11 cellular contexts compared by ENCODE assay signal in genomic region chr4:151905197-151905596, GRCh38.
DNase-seq lines count a peak whose midpoint lies in the region; ATAC-seq and TF ChIP-seq lines count a peak whose summit lies in the region.
"Had no signal": no experiment of that assay in that cellular context is flagged by ENCODE, and none has a peak within 500 bp of the region (broad histone marks: within the 10 kb centered on the region; RNA-seq: fewer than 3 reads in every experiment).

No MANE protein-coding gene starts in this region.

- in situ Hi-C loops in HAP-1 (cut with MboI; ENCODE audit: low sequenced_read_pairs) = no loop called here

- ATAC-seq in GM18505 (IDR thresholded peaks at IDR 0.05; ENCODE audit: unreplicated experiment) = peak; percentile 98
- peak; percentile 87 for ATAC-seq in GM19463 (IDR thresholded peaks at IDR 0.05; ENCODE audit: unreplicated experiment)
- ATAC-seq in HG02885 (IDR thresholded peaks at IDR 0.05; ENCODE audit: poor library complexity, unreplicated experiment) = peak; percentile 94
- ATAC-seq in HG03575 (IDR thresholded peaks at IDR 0.05; ENCODE audit: extremely low read depth, insufficient number of reproducible peaks, low FRiP score, unreplicated experiment) = peak; percentile 94

- H3K36me3 ChIP-seq in HAP-1 (replicated peaks) = no peaks in the 10 kb centered on the region

- no peaks in the 10 kb centered on the region for H3K4me1 ChIP-seq in HAP-1

- H3K4me3 ChIP-seq in HAP-1 = no peak overlapping the region

- no peak for TF ChIP-seq POLR2A in GM18505 (IDR thresholded peaks at IDR 0.05; ENCODE audit: borderline replicate concordance, extremely low read depth, insufficient read depth, insufficient read length)

- DNase-seq in globus pallidus (ENCODE audit: low spot score) (no peak), HAP-1 (ENCODE audit: low spot score in 2 of 2) (no peak), DMS79 (lab: John Stamatoyannopoulos, UW) (no peak), retina (no peak)
- DNase-seq: GF-D8, NCI-H1694 treated with DMSO at 0.1 percent for 48 hours, RPMI8226 had no signal

- no peaks in the 10 kb centered on the region for H3K27me3 ChIP-seq in HAP-1 (ENCODE audit: low read depth)

- H3K9me3 ChIP-seq in HAP-1 = no peaks in the 10 kb centered on the region
